Comparison of ENCODE assay signal across 8 cellular contexts in the genomic region with DNA sequence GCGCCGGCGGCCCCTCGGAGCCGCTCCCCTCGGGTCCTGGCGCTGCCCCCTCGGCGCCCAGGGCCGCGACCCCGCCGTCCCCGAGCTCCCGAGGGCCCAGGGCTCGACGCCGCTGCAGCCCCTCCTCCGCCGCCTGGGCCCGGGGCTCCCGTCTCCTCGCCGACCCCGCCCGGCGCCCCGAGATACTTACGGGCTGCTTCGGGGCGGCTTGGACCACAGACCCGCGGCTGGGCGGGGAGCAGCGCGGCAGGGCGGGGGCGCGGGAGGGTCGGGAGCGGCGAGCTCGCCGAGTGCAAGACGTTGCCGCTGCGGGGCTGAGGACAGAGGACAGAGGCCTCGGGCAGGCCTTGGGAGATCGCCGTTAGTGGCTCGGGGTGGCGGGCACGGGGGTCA. TPM values are rescaled to one million over a fixed set of nuclear protein-coding genes. Genes with fewer than 3 reads are reported as not detected.
A peak's percentile ranks its signal among the peaks of the same experiment; 100 is the strongest.
DNase-seq lines count a peak whose midpoint lies in the region; ATAC-seq and TF ChIP-seq lines count a peak whose summit lies in the region.

No MANE protein-coding gene starts in this region.

- H3K9me3 ChIP-seq in heart left ventricle (no peaks in the 10 kb centered on the region), NT2/D1 (ENCODE audit: insufficient read depth, low read length) (no peaks in the 10 kb centered on the region), esophagus muscularis mucosa (no peaks in the 10 kb centered on the region)

- peak overlapping the region; percentile 93 for H3K9ac ChIP-seq in NT2/D1 (ENCODE audit: insufficient read length, low read depth)

- peaks cover 13% of the 10 kb centered on the region for H3K36me3 Mint-ChIP-seq in progenitor cell of endocrine pancreas (ENCODE audit: insufficient read depth)

- no peak for DNase-seq in heart left ventricle
- DNase-seq in Right ventricle myocardium inferior (ENCODE audit: missing footprints): no peak
- DNase-seq in NT2/D1 (ENCODE audit: low read depth, low spot score): peak; percentile 22
- DNase-seq in esophagus muscularis mucosa (ENCODE audit: extremely low spot score): no peak
- no peak for DNase-seq in progenitor cell of endocrine pancreas (ENCODE audit: low spot score, unreplicated experiment)
- no peak for DNase-seq in GM10248 (ENCODE audit: extremely low spot score)
- DNase-seq in SIG-M5 (lab: John Stamatoyannopoulos, UW): no peak
- DNase-seq in superior temporal gyrus (ENCODE audit: extremely low spot score): no peak

- H3K4me1 Mint-ChIP-seq in progenitor cell of endocrine pancreas (ENCODE audit: low read depth): peaks cover 39% of the 10 kb centered on the region

- ATAC-seq in heart left ventricle (peak in 1 of 4 donors; percentile 0), Right ventricle myocardium inferior (no peak)

- no peaks in the 10 kb centered on the region for H3K9me3 Mint-ChIP-seq in progenitor cell of endocrine pancreas (ENCODE audit: low read depth)

- TF ChIP-seq POLR2A in heart left ventricle (IDR thresholded peaks at IDR 0.05): no peak
- no peak for TF ChIP-seq POLR2A in esophagus muscularis mucosa (IDR thresholded peaks at IDR 0.05; ENCODE audit: low read depth)

- POLR2A ChIA-PET in GM10248 (lab: Yijun Ruan, JAX): interaction anchor here (0.6 to 2.8 kb wide), 44 partner anchors 10 to 457 kb away, joined by 3 to 37 read pairs (median 5); a partner anchor contains a TSS

- peaks cover 2 to 54% (median 35%) of the 10 kb centered on the region in 12 donors for H3K4me1 ChIP-seq in heart left ventricle
- H3K4me1 ChIP-seq in NT2/D1 (ENCODE audit: insufficient read depth, insufficient read length): peaks cover 3% of the 10 kb centered on the region
- H3K4me1 ChIP-seq in esophagus muscularis mucosa: peaks cover 19 to 55% (median 48%) of the 10 kb centered on the region in 4 donors

- no peaks in the 10 kb centered on the region for H3K27me3 Mint-ChIP-seq in progenitor cell of endocrine pancreas

- peak overlapping the region; percentile 92 to 100 (median 99) for H3K27ac ChIP-seq in heart left ventricle
- H3K27ac ChIP-seq in esophagus muscularis mucosa (replicated peaks in 1 of 4): peak overlapping the region; percentile 99 to 100 (median 100)

- intact Hi-C loops in heart left ventricle (cut with DNase I): loop anchor here (1.0 to 10.0 kb wide), 14 partner anchors 13 to 299 kb away; a partner anchor contains a TSS
- intact Hi-C loops in Right ventricle myocardium inferior (cut with DNase I): loop anchor here (1.0 to 10.0 kb wide), 5 partner anchors 41 to 289 kb away; a partner anchor contains a TSS
- intact Hi-C loops in esophagus muscularis mucosa (cut with DNase I): loop anchor here (1.0 to 10.0 kb wide), 3 partner anchors 39 to 259 kb away; a partner anchor contains a TSS

- TF ChIP-seq CTCF in heart left ventricle (IDR thresholded peaks at IDR 0.05) (no peak), esophagus muscularis mucosa (IDR thresholded peaks at IDR 0.05) (no peak), progenitor cell of endocrine pancreas (IDR thresholded peaks at IDR 0.05; ENCODE audit: unreplicated experiment) (no peak), GM10248 (IDR thresholded peaks at IDR 0.05; ENCODE audit: control extremely low read depth, extremely low read depth, low read depth, missing control alignments) (no peak)

- peak overlapping the region; percentile 93 for H3K4me3 Mint-ChIP-seq in progenitor cell of endocrine pancreas (ENCODE audit: low read depth)

- TF ChIP-seq EP300 in esophagus muscularis mucosa (IDR thresholded peaks at IDR 0.05): no peak

- H3K27me3 ChIP-seq in heart left ventricle (no peaks in the 10 kb centered on the region), NT2/D1 (ENCODE audit: insufficient read depth, insufficient read length) (no peaks in the 10 kb centered on the region), esophagus muscularis mucosa (no peaks in the 10 kb centered on the region)

- H3K4me3 ChIP-seq in heart left ventricle (peak overlapping the region; percentile 75 to 97 (median 88)), NT2/D1 (ENCODE audit: insufficient read length, low read depth) (peak overlapping the region; percentile 58), esophagus muscularis mucosa (peak overlapping the region; percentile 82 to 99 (median 98))

- WGBS in heart left ventricle, 4 donors: 0 to 1% (median 1%) methylated on average over 23 to 53 of the region's 53 CpGs
- 0% methylated on average over 4 of the region's 53 CpGs for WGBS in esophagus muscularis mucosa

- H3K27ac Mint-ChIP-seq in progenitor cell of endocrine pancreas: peak overlapping the region; percentile 62

- H3K36me3 ChIP-seq in heart left ventricle (peaks cover 0 to 31% (median 29%) of the 10 kb centered on the region in 9 donors), NT2/D1 (ENCODE audit: insufficient read depth, insufficient read length, low read length) (peaks cover 29% of the 10 kb centered on the region), esophagus muscularis mucosa (peaks cover 0 to 16% (median 9%) of the 10 kb centered on the region in 4 donors)

- CTCF ChIA-PET in GM10248 (lab: Yijun Ruan, JAX): interaction anchor here (0.7 to 8.1 kb wide), 8 partner anchors 10 to 180 kb away, joined by 3 to 127 read pairs (median 4); no protein-coding TSS in a partner anchor

RNA-seq across cellular contexts. Expression of a gene that starts 0.3 kb away (rescaled TPM):
- total RNA-seq in heart left ventricle: 100 to 1,000 TPM in 4 of 9 donors, 10 to 100 TPM in 5; 38.3 to 136 (median 88.7) TPM
- 10 to 100 TPM; 22.2 to 34.2 TPM for polyA plus RNA-seq in heart left ventricle
- 83.3 TPM for total RNA-seq in Right ventricle myocardium inferior
- 10 to 100 TPM; 26.7 to 34.4 (median 31.0) TPM for total RNA-seq in esophagus muscularis mucosa
- 41.0 and 43.9 TPM in 2 replicates for total RNA-seq in progenitor cell of endocrine pancreas

RNA-seq across cellular contexts. Expression of a gene that starts 30.5 kb away (rescaled TPM):
- total RNA-seq in heart left ventricle (under 1 TPM in 7 of 9 donors, not detected in 2; 0.12 to 0.75 (median 0.29) TPM), Right ventricle myocardium inferior (0.14 TPM), esophagus muscularis mucosa (under 1 TPM; 0.42 to 0.75 (median 0.60) TPM), progenitor cell of endocrine pancreas (not detected in 2 replicates)
- under 1 TPM; 0.08 to 0.23 TPM for polyA plus RNA-seq in heart left ventricle
